ENCODE assay signal across 1 cellular context in the genomic region with DNA sequence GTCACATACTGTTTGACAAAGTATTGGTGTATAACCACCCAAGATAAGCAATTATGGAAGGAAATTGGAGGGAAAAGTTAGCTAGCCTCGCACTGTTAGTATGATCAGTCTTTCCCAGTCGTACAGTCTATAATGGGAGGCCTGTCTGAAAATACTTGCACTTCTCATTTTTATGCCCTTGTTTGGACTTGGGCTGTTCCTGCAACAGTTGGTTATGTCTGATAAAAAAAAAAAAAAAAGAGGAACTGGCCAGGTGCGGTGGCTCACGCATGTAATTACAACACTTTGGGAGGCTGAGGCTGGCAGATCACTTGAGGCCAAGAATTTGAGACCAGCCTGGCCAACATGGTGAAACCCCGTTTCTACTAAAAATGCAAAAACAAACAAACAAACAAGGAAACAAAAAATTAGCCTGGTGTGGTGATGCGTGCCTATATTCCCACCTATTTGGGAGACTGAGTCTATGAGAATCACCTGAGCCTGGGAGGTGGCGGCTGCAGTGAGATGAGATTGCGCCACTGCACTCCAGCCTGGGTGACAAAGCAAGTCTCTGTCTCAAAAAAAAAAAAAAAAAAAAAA.
TF ChIP-seq lines count a peak whose summit lies in the region.

No MANE protein-coding gene starts in this region.

TF ChIP-seq in K562, 482 proteins besides CTCF, POLR2A, EP300 and RAD21 (continued from another document and continues in another):
- no peak for TF ChIP-seq ETS2 (tag; IDR thresholded peaks at IDR 0.05; ENCODE audit: borderline replicate concordance, poor library complexity, severe bottlenecking)
- TF ChIP-seq FOXA1 (IDR thresholded peaks at IDR 0.05; ENCODE audit: borderline replicate concordance): no peak
- no peak for TF ChIP-seq RFX7 (CRISPR knock-in tag; IDR thresholded peaks at IDR 0.05)
- TF ChIP-seq CHCHD3 (CRISPR knock-in tag; IDR thresholded peaks at IDR 0.05): no peak
- peak; percentile 45; the same call in 1 of the 2 replicates for TF ChIP-seq POLR2AphosphoS5 (IDR thresholded peaks at IDR 0.05; ENCODE audit: control insufficient read depth, insufficient read depth, low read depth, low read length)
- TF ChIP-seq LEF1 (IDR thresholded peaks at IDR 0.05): peak; percentile 73; the same call in 1 of the 2 replicates
- TF ChIP-seq, protein P1, sequence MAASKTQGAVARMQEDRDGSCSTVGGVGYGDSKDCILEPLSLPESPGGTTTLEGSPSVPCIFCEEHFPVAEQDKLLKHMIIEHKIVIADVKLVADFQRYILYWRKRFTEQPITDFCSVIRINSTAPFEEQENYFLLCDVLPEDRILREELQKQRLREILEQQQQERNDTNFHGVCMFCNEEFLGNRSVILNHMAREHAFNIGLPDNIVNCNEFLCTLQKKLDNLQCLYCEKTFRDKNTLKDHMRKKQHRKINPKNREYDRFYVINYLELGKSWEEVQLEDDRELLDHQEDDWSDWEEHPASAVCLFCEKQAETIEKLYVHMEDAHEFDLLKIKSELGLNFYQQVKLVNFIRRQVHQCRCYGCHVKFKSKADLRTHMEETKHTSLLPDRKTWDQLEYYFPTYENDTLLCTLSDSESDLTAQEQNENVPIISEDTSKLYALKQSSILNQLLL (CRISPR knock-in tag; IDR thresholded peaks at IDR 0.05; ENCODE audit: borderline replicate concordance): no peak
- no peak for TF ChIP-seq CREBBP (IDR thresholded peaks at IDR 0.05; ENCODE audit: low read depth, low read length)
- peak; percentile 62; the same call in 1 of the 2 replicates for TF ChIP-seq MBD2 (IDR thresholded peaks at IDR 0.05; ENCODE audit: borderline replicate concordance, low read depth)
- no peak for TF ChIP-seq HSF4 (CRISPR knock-in tag; IDR thresholded peaks at IDR 0.05; ENCODE audit: borderline replicate concordance)
- no peak for TF ChIP-seq ZNF23 (CRISPR knock-in tag; IDR thresholded peaks at IDR 0.05)
- TF ChIP-seq ZNF124 (CRISPR knock-in tag; IDR thresholded peaks at IDR 0.05): no peak
- no peak for TF ChIP-seq POLR3G (IDR thresholded peaks at IDR 0.05; ENCODE audit: extremely low read depth, insufficient read length, insufficient replicate concordance)
- TF ChIP-seq, protein P2, sequence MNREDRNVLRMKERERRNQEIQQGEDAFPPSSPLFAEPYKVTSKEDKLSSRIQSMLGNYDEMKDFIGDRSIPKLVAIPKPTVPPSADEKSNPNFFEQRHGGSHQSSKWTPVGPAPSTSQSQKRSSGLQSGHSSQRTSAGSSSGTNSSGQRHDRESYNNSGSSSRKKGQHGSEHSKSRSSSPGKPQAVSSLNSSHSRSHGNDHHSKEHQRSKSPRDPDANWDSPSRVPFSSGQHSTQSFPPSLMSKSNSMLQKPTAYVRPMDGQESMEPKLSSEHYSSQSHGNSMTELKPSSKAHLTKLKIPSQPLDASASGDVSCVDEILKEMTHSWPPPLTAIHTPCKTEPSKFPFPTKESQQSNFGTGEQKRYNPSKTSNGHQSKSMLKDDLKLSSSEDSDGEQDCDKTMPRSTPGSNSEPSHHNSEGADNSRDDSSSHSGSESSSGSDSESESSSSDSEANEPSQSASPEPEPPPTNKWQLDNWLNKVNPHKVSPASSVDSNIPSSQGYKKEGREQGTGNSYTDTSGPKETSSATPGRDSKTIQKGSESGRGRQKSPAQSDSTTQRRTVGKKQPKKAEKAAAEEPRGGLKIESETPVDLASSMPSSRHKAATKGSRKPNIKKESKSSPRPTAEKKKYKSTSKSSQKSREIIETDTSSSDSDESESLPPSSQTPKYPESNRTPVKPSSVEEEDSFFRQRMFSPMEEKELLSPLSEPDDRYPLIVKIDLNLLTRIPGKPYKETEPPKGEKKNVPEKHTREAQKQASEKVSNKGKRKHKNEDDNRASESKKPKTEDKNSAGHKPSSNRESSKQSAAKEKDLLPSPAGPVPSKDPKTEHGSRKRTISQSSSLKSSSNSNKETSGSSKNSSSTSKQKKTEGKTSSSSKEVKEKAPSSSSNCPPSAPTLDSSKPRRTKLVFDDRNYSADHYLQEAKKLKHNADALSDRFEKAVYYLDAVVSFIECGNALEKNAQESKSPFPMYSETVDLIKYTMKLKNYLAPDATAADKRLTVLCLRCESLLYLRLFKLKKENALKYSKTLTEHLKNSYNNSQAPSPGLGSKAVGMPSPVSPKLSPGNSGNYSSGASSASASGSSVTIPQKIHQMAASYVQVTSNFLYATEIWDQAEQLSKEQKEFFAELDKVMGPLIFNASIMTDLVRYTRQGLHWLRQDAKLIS (CRISPR knock-in tag; IDR thresholded peaks at IDR 0.05): peak; percentile 46; the same call in 1 of the 2 replicates
- TF ChIP-seq ZKSCAN8 (CRISPR knock-in tag; IDR thresholded peaks at IDR 0.05): peak; percentile 82; the same call in 1 of the 2 replicates
- no peak for TF ChIP-seq TGIF2 (CRISPR knock-in tag; IDR thresholded peaks at IDR 0.05)
- peak; percentile 41 for TF ChIP-seq MEIS2 (IDR thresholded peaks at IDR 0.05; ENCODE audit: partially characterized antibody)
- no peak for TF ChIP-seq KAT8 (IDR thresholded peaks at IDR 0.05; ENCODE audit: low read depth)
- TF ChIP-seq, protein P3, sequence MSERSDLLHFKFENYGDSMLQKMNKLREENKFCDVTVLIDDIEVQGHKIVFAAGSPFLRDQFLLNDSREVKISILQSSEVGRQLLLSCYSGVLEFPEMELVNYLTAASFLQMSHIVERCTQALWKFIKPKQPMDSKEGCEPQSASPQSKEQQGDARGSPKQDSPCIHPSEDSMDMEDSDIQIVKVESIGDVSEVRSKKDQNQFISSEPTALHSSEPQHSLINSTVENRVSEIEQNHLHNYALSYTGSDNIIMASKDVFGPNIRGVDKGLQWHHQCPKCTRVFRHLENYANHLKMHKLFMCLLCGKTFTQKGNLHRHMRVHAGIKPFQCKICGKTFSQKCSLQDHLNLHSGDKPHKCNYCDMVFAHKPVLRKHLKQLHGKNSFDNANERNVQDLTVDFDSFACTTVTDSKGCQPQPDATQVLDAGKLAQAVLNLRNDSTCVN (CRISPR knock-in tag; IDR thresholded peaks at IDR 0.05): no peak
- TF ChIP-seq CBX2 (IDR thresholded peaks at IDR 0.05; ENCODE audit: insufficient read depth, low read length, poor library complexity, severe bottlenecking): no peak
- TF ChIP-seq FOXA3 (CRISPR knock-in tag; conservative IDR thresholded peaks at IDR 0.05 in 1 of 2, IDR thresholded peaks at IDR 0.05 in 1 of 2): 0 out of 4 replicates have a peak, but pooled peaks of 1 of the 2 experiments have one; percentile 7
- TF ChIP-seq POLR2H (tag; IDR thresholded peaks at IDR 0.05; ENCODE audit: low read depth): no peak
- no peak for TF ChIP-seq CHD2 (IDR thresholded peaks at IDR 0.05; ENCODE audit: low read depth, low read length)
- TF ChIP-seq RNF2 (IDR thresholded peaks at IDR 0.05): peak; percentile 80; the same call in 1 of the 2 replicates
- TF ChIP-seq HDAC2 (IDR thresholded peaks at IDR 0.05): peak; percentile 72
- TF ChIP-seq SMARCC2 (IDR thresholded peaks at IDR 0.05; ENCODE audit: low read depth): peak; percentile 78; the same call in 1 of the 2 replicates
- TF ChIP-seq ATF1 (CRISPR knock-in tag; IDR thresholded peaks at IDR 0.05): no peak
- no peak; the same call in 1 of the 2 replicates for TF ChIP-seq ATF1 (tag; IDR thresholded peaks at IDR 0.05)
- TF ChIP-seq CBX5 (IDR thresholded peaks at IDR 0.05; ENCODE audit: borderline replicate concordance, low read depth): no peak
- TF ChIP-seq KLF13 (tag; IDR thresholded peaks at IDR 0.05; ENCODE audit: borderline replicate concordance, low read depth): no peak
- TF ChIP-seq HEY1 (CRISPR knock-in tag; IDR thresholded peaks at IDR 0.05; ENCODE audit: borderline replicate concordance): no peak
- TF ChIP-seq, protein P4, sequence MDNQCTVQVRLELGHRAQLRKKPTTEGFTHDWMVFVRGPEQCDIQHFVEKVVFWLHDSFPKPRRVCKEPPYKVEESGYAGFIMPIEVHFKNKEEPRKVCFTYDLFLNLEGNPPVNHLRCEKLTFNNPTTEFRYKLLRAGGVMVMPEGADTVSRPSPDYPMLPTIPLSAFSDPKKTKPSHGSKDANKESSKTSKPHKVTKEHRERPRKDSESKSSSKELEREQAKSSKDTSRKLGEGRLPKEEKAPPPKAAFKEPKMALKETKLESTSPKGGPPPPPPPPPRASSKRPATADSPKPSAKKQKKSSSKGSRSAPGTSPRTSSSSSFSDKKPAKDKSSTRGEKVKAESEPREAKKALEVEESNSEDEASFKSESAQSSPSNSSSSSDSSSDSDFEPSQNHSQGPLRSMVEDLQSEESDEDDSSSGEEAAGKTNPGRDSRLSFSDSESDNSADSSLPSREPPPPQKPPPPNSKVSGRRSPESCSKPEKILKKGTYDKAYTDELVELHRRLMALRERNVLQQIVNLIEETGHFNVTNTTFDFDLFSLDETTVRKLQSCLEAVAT (IDR thresholded peaks at IDR 0.05): peak in 1 of 2 experiments; percentile 66; a peak in 1 of 4 replicates
- TF ChIP-seq DPF2 (IDR thresholded peaks at IDR 0.05): peak; percentile 89
- TF ChIP-seq, protein P5, sequence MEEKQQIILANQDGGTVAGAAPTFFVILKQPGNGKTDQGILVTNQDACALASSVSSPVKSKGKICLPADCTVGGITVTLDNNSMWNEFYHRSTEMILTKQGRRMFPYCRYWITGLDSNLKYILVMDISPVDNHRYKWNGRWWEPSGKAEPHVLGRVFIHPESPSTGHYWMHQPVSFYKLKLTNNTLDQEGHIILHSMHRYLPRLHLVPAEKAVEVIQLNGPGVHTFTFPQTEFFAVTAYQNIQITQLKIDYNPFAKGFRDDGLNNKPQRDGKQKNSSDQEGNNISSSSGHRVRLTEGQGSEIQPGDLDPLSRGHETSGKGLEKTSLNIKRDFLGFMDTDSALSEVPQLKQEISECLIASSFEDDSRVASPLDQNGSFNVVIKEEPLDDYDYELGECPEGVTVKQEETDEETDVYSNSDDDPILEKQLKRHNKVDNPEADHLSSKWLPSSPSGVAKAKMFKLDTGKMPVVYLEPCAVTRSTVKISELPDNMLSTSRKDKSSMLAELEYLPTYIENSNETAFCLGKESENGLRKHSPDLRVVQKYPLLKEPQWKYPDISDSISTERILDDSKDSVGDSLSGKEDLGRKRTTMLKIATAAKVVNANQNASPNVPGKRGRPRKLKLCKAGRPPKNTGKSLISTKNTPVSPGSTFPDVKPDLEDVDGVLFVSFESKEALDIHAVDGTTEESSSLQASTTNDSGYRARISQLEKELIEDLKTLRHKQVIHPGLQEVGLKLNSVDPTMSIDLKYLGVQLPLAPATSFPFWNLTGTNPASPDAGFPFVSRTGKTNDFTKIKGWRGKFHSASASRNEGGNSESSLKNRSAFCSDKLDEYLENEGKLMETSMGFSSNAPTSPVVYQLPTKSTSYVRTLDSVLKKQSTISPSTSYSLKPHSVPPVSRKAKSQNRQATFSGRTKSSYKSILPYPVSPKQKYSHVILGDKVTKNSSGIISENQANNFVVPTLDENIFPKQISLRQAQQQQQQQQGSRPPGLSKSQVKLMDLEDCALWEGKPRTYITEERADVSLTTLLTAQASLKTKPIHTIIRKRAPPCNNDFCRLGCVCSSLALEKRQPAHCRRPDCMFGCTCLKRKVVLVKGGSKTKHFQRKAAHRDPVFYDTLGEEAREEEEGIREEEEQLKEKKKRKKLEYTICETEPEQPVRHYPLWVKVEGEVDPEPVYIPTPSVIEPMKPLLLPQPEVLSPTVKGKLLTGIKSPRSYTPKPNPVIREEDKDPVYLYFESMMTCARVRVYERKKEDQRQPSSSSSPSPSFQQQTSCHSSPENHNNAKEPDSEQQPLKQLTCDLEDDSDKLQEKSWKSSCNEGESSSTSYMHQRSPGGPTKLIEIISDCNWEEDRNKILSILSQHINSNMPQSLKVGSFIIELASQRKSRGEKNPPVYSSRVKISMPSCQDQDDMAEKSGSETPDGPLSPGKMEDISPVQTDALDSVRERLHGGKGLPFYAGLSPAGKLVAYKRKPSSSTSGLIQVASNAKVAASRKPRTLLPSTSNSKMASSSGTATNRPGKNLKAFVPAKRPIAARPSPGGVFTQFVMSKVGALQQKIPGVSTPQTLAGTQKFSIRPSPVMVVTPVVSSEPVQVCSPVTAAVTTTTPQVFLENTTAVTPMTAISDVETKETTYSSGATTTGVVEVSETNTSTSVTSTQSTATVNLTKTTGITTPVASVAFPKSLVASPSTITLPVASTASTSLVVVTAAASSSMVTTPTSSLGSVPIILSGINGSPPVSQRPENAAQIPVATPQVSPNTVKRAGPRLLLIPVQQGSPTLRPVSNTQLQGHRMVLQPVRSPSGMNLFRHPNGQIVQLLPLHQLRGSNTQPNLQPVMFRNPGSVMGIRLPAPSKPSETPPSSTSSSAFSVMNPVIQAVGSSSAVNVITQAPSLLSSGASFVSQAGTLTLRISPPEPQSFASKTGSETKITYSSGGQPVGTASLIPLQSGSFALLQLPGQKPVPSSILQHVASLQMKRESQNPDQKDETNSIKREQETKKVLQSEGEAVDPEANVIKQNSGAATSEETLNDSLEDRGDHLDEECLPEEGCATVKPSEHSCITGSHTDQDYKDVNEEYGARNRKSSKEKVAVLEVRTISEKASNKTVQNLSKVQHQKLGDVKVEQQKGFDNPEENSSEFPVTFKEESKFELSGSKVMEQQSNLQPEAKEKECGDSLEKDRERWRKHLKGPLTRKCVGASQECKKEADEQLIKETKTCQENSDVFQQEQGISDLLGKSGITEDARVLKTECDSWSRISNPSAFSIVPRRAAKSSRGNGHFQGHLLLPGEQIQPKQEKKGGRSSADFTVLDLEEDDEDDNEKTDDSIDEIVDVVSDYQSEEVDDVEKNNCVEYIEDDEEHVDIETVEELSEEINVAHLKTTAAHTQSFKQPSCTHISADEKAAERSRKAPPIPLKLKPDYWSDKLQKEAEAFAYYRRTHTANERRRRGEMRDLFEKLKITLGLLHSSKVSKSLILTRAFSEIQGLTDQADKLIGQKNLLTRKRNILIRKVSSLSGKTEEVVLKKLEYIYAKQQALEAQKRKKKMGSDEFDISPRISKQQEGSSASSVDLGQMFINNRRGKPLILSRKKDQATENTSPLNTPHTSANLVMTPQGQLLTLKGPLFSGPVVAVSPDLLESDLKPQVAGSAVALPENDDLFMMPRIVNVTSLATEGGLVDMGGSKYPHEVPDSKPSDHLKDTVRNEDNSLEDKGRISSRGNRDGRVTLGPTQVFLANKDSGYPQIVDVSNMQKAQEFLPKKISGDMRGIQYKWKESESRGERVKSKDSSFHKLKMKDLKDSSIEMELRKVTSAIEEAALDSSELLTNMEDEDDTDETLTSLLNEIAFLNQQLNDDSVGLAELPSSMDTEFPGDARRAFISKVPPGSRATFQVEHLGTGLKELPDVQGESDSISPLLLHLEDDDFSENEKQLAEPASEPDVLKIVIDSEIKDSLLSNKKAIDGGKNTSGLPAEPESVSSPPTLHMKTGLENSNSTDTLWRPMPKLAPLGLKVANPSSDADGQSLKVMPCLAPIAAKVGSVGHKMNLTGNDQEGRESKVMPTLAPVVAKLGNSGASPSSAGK (IDR thresholded peaks at IDR 0.05): peak; percentile 83
- TF ChIP-seq NCOR1 (IDR thresholded peaks at IDR 0.05): peak; percentile 77
- no peak for TF ChIP-seq SRSF1 (IDR thresholded peaks at IDR 0.05; ENCODE audit: low read depth, low read length)
- TF ChIP-seq ARID1B (IDR thresholded peaks at IDR 0.05): peak; percentile 91
- peak; percentile 46; the same call in 1 of the 2 replicates for TF ChIP-seq HLTF (IDR thresholded peaks at IDR 0.05)
- TF ChIP-seq HDAC3 (IDR thresholded peaks at IDR 0.05; ENCODE audit: borderline replicate concordance, partially characterized antibody): no peak
- TF ChIP-seq HIVEP1 (CRISPR knock-in tag; IDR thresholded peaks at IDR 0.05): no peak
- peak; percentile 97 for TF ChIP-seq CEBPB (tag; IDR thresholded peaks at IDR 0.05)
